ENCODE assay signal across 1 cellular context in genomic region chr12:77782034-77782433, GRCh38.
TF ChIP-seq lines count a peak whose summit lies in the region.

No MANE protein-coding gene starts in this region.

TF ChIP-seq in GM23338, 12 proteins besides CTCF, POLR2A, EP300 and RAD21 (continued from another document):
- TF ChIP-seq REST (IDR thresholded peaks at IDR 0.05; ENCODE audit: unreplicated experiment): no peak
- TF ChIP-seq POLR2AphosphoS5 (IDR thresholded peaks at IDR 0.05; ENCODE audit: low read depth): no peak
- TF ChIP-seq ZNF462 (CRISPR knock-in tag; IDR thresholded peaks at IDR 0.05): no peak
- no peak for TF ChIP-seq STAT1 (IDR thresholded peaks at IDR 0.05; ENCODE audit: unreplicated experiment)
- TF ChIP-seq ZNF331 (CRISPR knock-in tag; IDR thresholded peaks at IDR 0.05; ENCODE audit: low read depth): no peak
- no peak for TF ChIP-seq CREB1 (CRISPR knock-in tag; IDR thresholded peaks at IDR 0.05; ENCODE audit: low read depth)
- TF ChIP-seq ETS1 (IDR thresholded peaks at IDR 0.05): no peak
- TF ChIP-seq EZH2 (IDR thresholded peaks at IDR 0.05; ENCODE audit: low read depth, unreplicated experiment): no peak
- no peak for TF ChIP-seq ZNF114 (CRISPR knock-in tag; IDR thresholded peaks at IDR 0.05)
